In the genomic region with DNA sequence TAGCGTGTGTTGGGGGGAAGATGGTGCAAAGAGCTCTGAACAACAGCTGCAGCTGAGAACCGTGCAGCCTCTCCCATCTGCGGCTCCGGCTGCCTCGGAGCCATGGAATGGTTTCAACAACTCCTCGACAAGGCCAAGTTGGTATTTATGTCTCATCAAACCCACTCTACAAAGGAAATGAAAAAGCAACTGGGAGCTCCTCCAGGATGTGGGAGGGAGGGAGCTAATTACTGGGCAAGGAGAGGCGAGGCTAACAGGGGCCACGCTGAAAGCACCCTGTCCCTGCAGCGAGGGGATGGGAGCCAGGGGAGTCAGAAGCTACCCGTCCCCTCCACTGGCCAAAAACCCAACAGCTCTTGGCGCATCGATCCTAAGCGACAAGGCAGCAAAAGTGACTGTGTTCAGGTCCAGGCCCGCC, we compare ENCODE assay signal across 12 cellular contexts.
DNase-seq lines count a peak whose midpoint lies in the region; TF ChIP-seq lines count a peak whose summit lies in the region.
"Had no signal": no experiment of that assay in that cellular context is flagged by ENCODE, and none has a peak within 500 bp of the region (broad histone marks: within the 10 kb centered on the region; RNA-seq: fewer than 3 reads in every experiment).

No MANE protein-coding gene starts in this region.

- intact Hi-C loops in stomach (cut with DNase I; ENCODE audit: low total_unique reads): no loop called here
- intact Hi-C loops in posterior vena cava (cut with DNase I): no loop called here

- TF ChIP-seq POLR2A in stomach (IDR thresholded peaks at IDR 0.05): no peak

- peak overlapping the region; percentile 61 for H3K27ac ChIP-seq in GM23248
- peak overlapping the region in 3 of 5 donors; percentile 15 to 62 (median 58) for H3K27ac ChIP-seq in stomach

- in situ Hi-C loops in GM23248 (cut with MboI): loop anchor here (25.0 kb wide), 1 partner anchor 268 kb away; no protein-coding TSS in a partner anchor

- no peaks in the 10 kb centered on the region for H4K20me1 ChIP-seq in GM23248 (ENCODE audit: insufficient read depth)

- no peak for TF ChIP-seq EP300 in stomach (IDR thresholded peaks at IDR 0.05)

- H3K36me3 ChIP-seq in GM23248 (ENCODE audit: low read depth) (no peaks in the 10 kb centered on the region), stomach (peaks cover 0 to 17% (median 12%) of the 10 kb centered on the region in 4 donors)

- H2AFZ ChIP-seq in GM23248: peak overlapping the region; percentile 60; the same call in 1 of the 2 replicates

- peaks cover 17% of the 10 kb centered on the region for H3F3A ChIP-seq in GM23248 (ENCODE audit: insufficient read depth)

- H3K4me2 ChIP-seq in GM23248 (ENCODE audit: unreplicated experiment): peak overlapping the region; percentile 63

- H3K27me3 ChIP-seq in GM23248 (replicated peaks; ENCODE audit: insufficient read depth) (no peaks in the 10 kb centered on the region), stomach (no peaks in the 10 kb centered on the region)

- 8 to 14% methylated on average over 14 of the region's 14 CpGs for WGBS in GM23248 (ENCODE audit: low coverage in 1 of 2, low lambda C conversion rate in 2 of 2, missing lambda C conversion rate in 2 of 2), 2 experiments
- 45 to 82% (median 72%) methylated on average over 14 of the region's 14 CpGs for WGBS in stomach, 5 donors

- H3K4me1 ChIP-seq in GM23248 (ENCODE audit: insufficient read depth) (peaks cover 31% of the 10 kb centered on the region), stomach (peaks cover 0 to 39% (median 22%) of the 10 kb centered on the region in 4 donors)

- no peak overlapping the region for H3K4me3 ChIP-seq in GM23248
- H3K4me3 ChIP-seq in stomach: no peak overlapping the region
- H3K4me3 ChIP-seq: skin epidermis had no signal

- no peaks in the 10 kb centered on the region for H3K9me2 ChIP-seq in GM23248 (ENCODE audit: insufficient read depth)

- no peaks in the 10 kb centered on the region for H3K9me3 ChIP-seq in GM23248 (ENCODE audit: low read depth)
- no peaks in the 10 kb centered on the region for H3K9me3 ChIP-seq in stomach

- H3K9ac ChIP-seq in GM23248: peak overlapping the region; percentile 42

- no peak for TF ChIP-seq CTCF in stomach (IDR thresholded peaks at IDR 0.05)

- DNase-seq in GM23248: peak; percentile 90
- peak in 52 of 58 donors; percentile 15 to 91 (median 62) for DNase-seq in anterior cingulate cortex (lab: John Stamatoyannopoulos, UW)
- peak in 27 of 51 donors; percentile 15 to 68 (median 42) for DNase-seq in hypothalamus (lab: John Stamatoyannopoulos, UW)
- no peak for DNase-seq in stomach
- no peak for DNase-seq in stimulated activated CD4-positive, alpha-beta T cell treated with anti-CD3 and anti-CD28 coated beads, Interleukin-12 subunit alpha, Interleukin-12 subunit beta, amount 100 ng/mL, for 4 hours
- no peak for DNase-seq in posterior vena cava (ENCODE audit: low spot score)
- DNase-seq in HuH-7 (ENCODE audit: low spot score): no peak
- DNase-seq: activated CD4-positive, alpha-beta T cell treated with anti-CD3 and anti-CD28 coated beads, Interleukin-2, amount 10 ng/mL, durations not matched to agents 24 days and 14 days; activated naive CD8-positive, alpha-beta T cell treated with anti-CD3 and anti-CD28 coated beads, Interleukin-2, amount 10 ng/mL, durations not matched to agents 7 days and 5 days; DND-41; KBM-7 had no signal

- H3K79me2 ChIP-seq in GM23248 (ENCODE audit: insufficient read depth): no peaks in the 10 kb centered on the region

Comparison
In these comparisons a context has a peak if more than half of its experiments do, and no peak if none do; other contexts are left out.
1. DNase-seq: peak in GM23248 (single experiment), anterior cingulate cortex (52 of 58) and hypothalamus (27 of 51); none in stomach (single experiment), stimulated activated CD4-positive, alpha-beta T cell treated with anti-CD3 and anti-CD28 coated beads, Interleukin-12 subunit alpha, Interleukin-12 subunit beta, amount 100 ng/mL, for 4 hours (single experiment), posterior vena cava (single experiment) and HuH-7 (single experiment).